Comparison of ENCODE assay signal across 8 cellular contexts in genomic region chr1:71080782-71081696, GRCh38. TPM values are rescaled to one million over a fixed set of nuclear protein-coding genes. Genes with fewer than 3 reads are reported as not detected.
DNase-seq lines count a peak whose midpoint lies in the region; ATAC-seq and TF ChIP-seq lines count a peak whose summit lies in the region.

TSS of gene ZRANB2 (minus strand) at chr1:71081035. CDS start at chr1:71080995, 40 bp downstream.

- TF ChIP-seq POLR2A in esophagus muscularis mucosa (IDR thresholded peaks at IDR 0.05; ENCODE audit: low read depth): no peak

- in situ Hi-C loops in Panc1 (cut with HindIII; ENCODE audit: low pct_unique_long_range_greater_than_20kb, low sequenced_read_pairs): no loop called here

- H3K4me3 ChIP-seq in Panc1 (ENCODE audit: low read depth in 2 of 2, low read length in 2 of 2) (peak within 1 kb of the TSS; percentile 95 to 100), esophagus muscularis mucosa (peak within 1 kb of the TSS; percentile 69 to 86 (median 76))

- H3K36me3 ChIP-seq in Panc1 (ENCODE audit: control insufficient read depth, insufficient read depth, low read length) (peaks cover 41% of the 10 kb centered on the region), esophagus muscularis mucosa (peaks cover 17 to 24% (median 21%) of the 10 kb centered on the region in 4 donors)

- POLR2A ChIA-PET in Panc1 (lab: Charles Lee): interaction anchor here (0.5 to 0.6 kb wide), 2 partner anchors 753 to 1203 kb away, joined by 3 to 4 read pairs; no protein-coding TSS in a partner anchor

- CTCF ChIA-PET in Panc1 (lab: Charles Lee): interaction anchor here (0.7 kb wide), 1 partner anchor 826 kb away, joined by 3 read pairs; no protein-coding TSS in a partner anchor

- BruUV-seq in Panc1 (replicated peaks; lab: Mats Ljungman, UMichigan): no TSS peak

- peaks cover 4% of the 10 kb centered on the region for H3K9me3 Mint-ChIP-seq in stimulated activated effector memory CD8-positive, alpha-beta T cell treated with anti-CD3 and anti-CD28 coated beads, Interleukin-12 subunit alpha, Interleukin-12 subunit beta, amount 100 ng/mL, for 72 hours

- peaks cover 20% of the 10 kb centered on the region for H3K4me1 Mint-ChIP-seq in stimulated activated effector memory CD8-positive, alpha-beta T cell treated with anti-CD3 and anti-CD28 coated beads, Interleukin-12 subunit alpha, Interleukin-12 subunit beta, amount 100 ng/mL, for 72 hours

- peaks cover 10% of the 10 kb centered on the region; the same call in 1 of the 2 replicates for H3K4me1 ChIP-seq in Panc1 (ENCODE audit: control insufficient read depth, insufficient read depth, low read length)
- H3K4me1 ChIP-seq in esophagus muscularis mucosa: peaks cover 21 to 36% (median 30%) of the 10 kb centered on the region in 4 donors

- ATAC-seq in GM21717 (IDR thresholded peaks at IDR 0.05; ENCODE audit: unreplicated experiment) (peak; percentile 100), Panc1 (peak; percentile 99)
- peak; percentile 98 for ATAC-seq in stimulated activated effector memory CD8-positive, alpha-beta T cell treated with anti-CD3 and anti-CD28 coated beads, Interleukin-12 subunit alpha, Interleukin-12 subunit beta, amount 100 ng/mL, for 72 hours

- under 1% methylated on average over 31 of the region's 31 CpGs for WGBS in esophagus muscularis mucosa

- intact Hi-C loops in Panc1 (cut with micrococcal nuclease; ENCODE audit: unreplicated experiment): no loop called here
- intact Hi-C loops in esophagus muscularis mucosa (cut with DNase I): no loop called here

- peak within 1 kb of the TSS; percentile 100 for H3K27ac Mint-ChIP-seq in stimulated activated effector memory CD8-positive, alpha-beta T cell treated with anti-CD3 and anti-CD28 coated beads, Interleukin-12 subunit alpha, Interleukin-12 subunit beta, amount 100 ng/mL, for 72 hours

- H3K9me3 ChIP-seq in Panc1 (ENCODE audit: control insufficient read depth, insufficient read depth, low read depth, low read length) (peaks cover 7% of the 10 kb centered on the region; the same call in 1 of the 2 replicates), esophagus muscularis mucosa (no peaks in the 10 kb centered on the region)

- peaks cover 4% of the 10 kb centered on the region; the same call in 1 of the 2 replicates for H3K27me3 ChIP-seq in Panc1 (ENCODE audit: control insufficient read depth, insufficient read depth, low read length)
- no peaks in the 10 kb centered on the region for H3K27me3 ChIP-seq in esophagus muscularis mucosa

- TF ChIP-seq CTCF in Panc1 (IDR thresholded peaks at IDR 0.05) (peak; percentile 90), esophagus muscularis mucosa (IDR thresholded peaks at IDR 0.05) (peak; percentile 57 to 70 (median 70))

- DNase-seq in DMS53 treated with DMSO at 0.1 percent for 48 hours (lab: John Stamatoyannopoulos, UW; ENCODE audit: unreplicated experiment) (peak; percentile 99), KG1 (lab: John Stamatoyannopoulos, UW) (peak; percentile 92), Panc1 (ENCODE audit: low read depth, low spot score) (peak; percentile 92), esophagus muscularis mucosa (ENCODE audit: extremely low spot score) (peak; percentile 96), myocyte (ENCODE audit: low read depth) (peak; percentile 98)
- DNase-seq in activated T-cell treated with anti-CD3 and anti-CD28 coated beads, Interleukin-2, amount 50 U/mL, for 48 hours: peak; percentile 89 to 91
- peak; percentile 81 to 92 for DNase-seq in stimulated activated effector memory CD8-positive, alpha-beta T cell treated with anti-CD3 and anti-CD28 coated beads, Interleukin-12 subunit alpha, Interleukin-12 subunit beta, amount 100 ng/mL, for 72 hours (ENCODE audit: low spot score in 2 of 2)

- no peak for TF ChIP-seq EP300 in esophagus muscularis mucosa (IDR thresholded peaks at IDR 0.05)

- H3K36me3 Mint-ChIP-seq in stimulated activated effector memory CD8-positive, alpha-beta T cell treated with anti-CD3 and anti-CD28 coated beads, Interleukin-12 subunit alpha, Interleukin-12 subunit beta, amount 100 ng/mL, for 72 hours: peaks cover 50% of the 10 kb centered on the region

- peak within 1 kb of the TSS; percentile 75 for H3K4me3 Mint-ChIP-seq in stimulated activated effector memory CD8-positive, alpha-beta T cell treated with anti-CD3 and anti-CD28 coated beads, Interleukin-12 subunit alpha, Interleukin-12 subunit beta, amount 100 ng/mL, for 72 hours

- H3K27ac ChIP-seq in Panc1 (ENCODE audit: low read length) (peak within 1 kb of the TSS; percentile 99), esophagus muscularis mucosa (replicated peaks in 1 of 4) (peak within 1 kb of the TSS; percentile 83 to 88 (median 86))

RNA-seq across cellular contexts. Expression of gene ZRANB2, which starts in this region (rescaled TPM):
- total RNA-seq in Panc1 (2021; ENCODE audit: unreplicated experiment): 64.9 TPM
- 25.9 TPM for polyA plus RNA-seq in Panc1 (2012; ENCODE audit: insufficient read length)
- total RNA-seq in esophagus muscularis mucosa: 10 to 100 TPM; 37.2 to 65.6 (median 40.0) TPM
- 53.5 and 55.7 TPM in 2 replicates for total RNA-seq in myocyte
- polyA plus RNA-seq in myocyte (2012): 38.8 TPM

Comparison
In these comparisons a context has a peak if more than half of its experiments do, and no peak if none do; other contexts are left out.
1. Peak in every context shown above with its lines: DNase-seq, ATAC-seq, H3K4me3 ChIP-seq and H3K27ac ChIP-seq.